Comparison of ENCODE assay signal across 8 cellular contexts in the genomic region with DNA sequence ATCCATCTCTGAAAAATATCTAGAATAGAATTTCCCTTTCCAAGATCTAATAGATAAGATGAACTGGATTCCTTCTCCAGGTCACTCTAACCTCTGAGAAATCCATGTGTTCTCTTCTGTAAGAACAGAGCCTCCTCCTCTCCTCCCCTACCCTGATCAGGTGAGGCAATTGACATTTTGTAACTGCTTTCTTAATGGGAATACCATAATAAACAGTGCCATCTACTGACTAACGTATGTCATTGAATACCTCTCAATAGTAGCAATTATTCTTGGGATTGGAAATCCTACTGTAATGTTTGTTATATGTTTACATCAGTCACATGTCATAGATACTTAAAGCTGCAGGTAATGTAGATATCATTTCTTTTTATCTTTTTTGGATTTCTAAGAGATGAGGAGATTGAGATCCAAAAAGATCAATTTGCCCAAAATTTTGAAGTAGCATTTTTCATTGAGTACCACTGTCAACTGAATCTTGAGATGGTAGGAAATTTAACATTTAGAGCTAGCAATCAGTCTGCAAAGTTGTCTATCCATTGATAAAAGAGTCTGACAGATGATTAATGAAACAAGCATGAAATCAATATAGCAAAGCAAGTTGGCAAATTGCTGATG.
DNase-seq lines count a peak whose midpoint lies in the region; ATAC-seq and TF ChIP-seq lines count a peak whose summit lies in the region.

No MANE protein-coding gene starts in this region.

- H3K4me3 ChIP-seq in astrocyte of the spinal cord (ENCODE audit: low read depth, low read length) (no peak overlapping the region), iPS DF 6.9 (ENCODE audit: low read length) (no peak overlapping the region)

- WGBS in iPS DF 6.9 (ENCODE audit: insufficient coverage, insufficient read length), result no CpG with 5 or more reads among the region's 1 CpG

- in situ Hi-C loops in astrocyte of the spinal cord (cut with HindIII; ENCODE audit: low sequenced_read_pairs), result no loop called here

- H3K27ac ChIP-seq in iPS DF 6.9 (ENCODE audit: low read length), result no peak overlapping the region

- ATAC-seq in GM19452 (IDR thresholded peaks at IDR 0.05; ENCODE audit: unreplicated experiment) (peak; percentile 87), HG03378 (IDR thresholded peaks at IDR 0.05; ENCODE audit: unreplicated experiment) (peak; percentile 93)

- peak; percentile 51 for TF ChIP-seq CTCF in astrocyte of the spinal cord (IDR thresholded peaks at IDR 0.05; ENCODE audit: low read depth, low read length)

- no peaks in the 10 kb centered on the region for H3K36me3 ChIP-seq in iPS DF 6.9 (ENCODE audit: control insufficient read depth, insufficient read depth, low read length)

- H3K4me1 ChIP-seq in iPS DF 6.9 (ENCODE audit: control insufficient read depth, insufficient read depth, low read length), result no peaks in the 10 kb centered on the region

- no peaks in the 10 kb centered on the region for H3K27me3 ChIP-seq in iPS DF 6.9 (ENCODE audit: control insufficient read depth, insufficient read depth, low read length)

- peak; percentile 48 for DNase-seq in DMS153 treated with DMSO at 0.1 percent for 48 hours (lab: John Stamatoyannopoulos, UW; ENCODE audit: unreplicated experiment)
- peak; percentile 28 for DNase-seq in NCI-H345 treated with DMSO at 0.1 percent for 48 hours (lab: John Stamatoyannopoulos, UW; ENCODE audit: unreplicated experiment)
- peak; percentile 77 for DNase-seq in astrocyte of the spinal cord (ENCODE audit: low read depth, low spot score)
- peak; percentile 18 for DNase-seq in iPS DF 6.9 (ENCODE audit: low read depth, low spot score)
- DNase-seq in stromal cell of bone marrow (ENCODE audit: low read depth), result peak; percentile 58
- DNase-seq in NCI-H187 treated with DMSO at 0.1 percent for 48 hours (lab: John Stamatoyannopoulos, UW), result no peak

- no peaks in the 10 kb centered on the region for H3K9me3 ChIP-seq in iPS DF 6.9 (ENCODE audit: control insufficient read depth, insufficient read depth, low read length)
